In the genomic region with DNA sequence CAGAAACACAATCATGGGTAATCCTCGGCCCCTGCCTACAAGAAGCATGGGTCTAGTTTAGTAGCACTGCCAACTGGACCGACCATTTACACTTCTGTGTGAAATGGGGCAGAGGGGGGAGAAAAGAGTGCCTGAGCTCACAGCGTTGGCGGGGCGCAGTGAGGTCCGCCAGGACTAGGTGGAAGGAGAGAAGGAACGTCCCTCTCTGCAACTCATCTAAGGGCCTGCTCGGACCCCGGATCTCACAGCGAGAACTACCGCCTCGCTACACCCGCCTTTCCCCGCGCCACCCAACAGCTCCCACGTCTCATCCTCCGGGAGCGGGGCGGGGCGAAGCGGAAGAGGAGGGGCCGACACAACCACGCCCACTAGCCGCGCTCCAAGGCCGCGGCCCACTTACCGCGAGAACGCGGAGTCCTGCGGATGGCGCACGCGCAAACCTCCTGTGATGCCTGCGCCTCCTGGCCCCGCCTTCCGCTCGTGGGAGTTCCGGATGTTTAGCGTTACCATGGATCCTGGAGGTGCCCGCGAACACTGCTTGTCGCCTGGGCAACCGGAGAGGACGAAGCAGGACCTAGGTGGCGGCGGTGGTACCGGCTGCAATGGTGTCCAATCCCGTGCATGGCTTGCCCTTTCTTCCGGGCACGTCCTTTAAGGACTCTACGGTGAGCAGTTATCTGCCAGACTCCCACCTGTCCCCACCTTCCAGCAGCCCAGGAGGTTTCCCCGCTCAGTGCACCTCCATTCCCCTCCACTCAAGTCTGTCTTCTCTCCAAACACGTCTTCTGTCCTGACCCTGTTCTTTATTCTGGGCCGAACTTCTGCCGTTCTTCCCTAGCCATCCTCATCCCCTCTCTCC, we compare ENCODE assay signal across 8 cellular contexts. TPM values are rescaled to one million over a fixed set of nuclear protein-coding genes. Genes with fewer than 3 reads are reported as not detected.
DNase-seq lines count a peak whose midpoint lies in the region; ATAC-seq, FAIRE-seq and TF ChIP-seq lines count a peak whose summit lies in the region.

A gene with protein sequence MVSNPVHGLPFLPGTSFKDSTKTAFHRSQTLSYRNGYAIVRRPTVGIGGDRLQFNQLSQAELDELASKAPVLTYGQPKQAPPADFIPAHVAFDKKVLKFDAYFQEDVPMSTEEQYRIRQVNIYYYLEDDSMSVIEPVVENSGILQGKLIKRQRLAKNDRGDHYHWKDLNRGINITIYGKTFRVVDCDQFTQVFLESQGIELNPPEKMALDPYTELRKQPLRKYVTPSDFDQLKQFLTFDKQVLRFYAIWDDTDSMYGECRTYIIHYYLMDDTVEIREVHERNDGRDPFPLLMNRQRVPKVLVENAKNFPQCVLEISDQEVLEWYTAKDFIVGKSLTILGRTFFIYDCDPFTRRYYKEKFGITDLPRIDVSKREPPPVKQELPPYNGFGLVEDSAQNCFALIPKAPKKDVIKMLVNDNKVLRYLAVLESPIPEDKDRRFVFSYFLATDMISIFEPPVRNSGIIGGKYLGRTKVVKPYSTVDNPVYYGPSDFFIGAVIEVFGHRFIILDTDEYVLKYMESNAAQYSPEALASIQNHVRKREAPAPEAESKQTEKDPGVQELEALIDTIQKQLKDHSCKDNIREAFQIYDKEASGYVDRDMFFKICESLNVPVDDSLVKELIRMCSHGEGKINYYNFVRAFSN (plus strand): TSS at position 534 of the 859 bp plus-strand sequence. CDS start 69 bp downstream, at position 603.

- dilution Hi-C loops in keratinocyte (cut with MboI; ENCODE audit: extremely low pct_ligation_motif_present, low sequenced_read_pairs), result loop anchor here (25.0 kb wide), 1 partner anchor 242 kb away; a partner anchor contains a TSS

- H3K9me3 ChIP-seq in keratinocyte (ENCODE audit: control insufficient read depth, low read depth, low read length), result no peaks in the 10 kb centered on the region

- H3K9ac ChIP-seq in keratinocyte (ENCODE audit: control insufficient read depth, extremely low read depth, insufficient read depth, low read length), result peak within 1 kb of the TSS; percentile 84

- H3K79me2 ChIP-seq in keratinocyte (ENCODE audit: control insufficient read depth, insufficient read depth, low read length), result peaks cover 1% of the 10 kb centered on the region

- no peaks in the 10 kb centered on the region for H3K27me3 ChIP-seq in keratinocyte (ENCODE audit: control insufficient read depth, extremely low read depth, insufficient read depth, low read length)

- H4K20me1 ChIP-seq in keratinocyte (ENCODE audit: control insufficient read depth, extremely low read depth, insufficient read depth, low read length), result no peaks in the 10 kb centered on the region

- H3K4me2 ChIP-seq in keratinocyte (ENCODE audit: control insufficient read depth, extremely low read depth, insufficient read depth, low read depth, low read length), result peak within 1 kb of the TSS; percentile 99

- ATAC-seq in GM19025 (IDR thresholded peaks at IDR 0.05; ENCODE audit: low read depth, unreplicated experiment) (peak; percentile 93), HG03280 (IDR thresholded peaks at IDR 0.05; ENCODE audit: unreplicated experiment) (peak; percentile 95)

- H3K4me1 ChIP-seq in keratinocyte (ENCODE audit: control insufficient read depth, extremely low read depth, insufficient read depth, low read length), result peaks cover 45% of the 10 kb centered on the region

- peak within 1 kb of the TSS; percentile 85 for H3K27ac ChIP-seq in keratinocyte (ENCODE audit: control insufficient read depth, insufficient read depth, low read length)

- DNase-seq in AG09319 (ENCODE audit: extremely low read depth, low read depth) (peak; percentile 95), NCI-H345 treated with DMSO at 0.1 percent for 48 hours (lab: John Stamatoyannopoulos, UW; ENCODE audit: unreplicated experiment) (peak; percentile 98), cerebellar nuclear complex (lab: John Stamatoyannopoulos, UW) (peak; percentile 77 to 91), keratinocyte (ENCODE audit: low read depth, low spot score) (peak; percentile 77)
- DNase-seq in activated CD4-positive, CD25-positive, alpha-beta regulatory T cell treated with anti-CD3 and anti-CD28 coated beads, Interleukin-2, amount 50 U/mL, for 16 hours (ENCODE audit: low read depth, low spot score), result peak; percentile 96
- DNase-seq in stimulated activated CD4-positive, alpha-beta T cell treated with anti-CD3 and anti-CD28 coated beads, Interleukin-15, amount 100 ng/mL, for 1 hour (ENCODE audit: low read depth in 1 of 2, low spot score in 1 of 2), result peak; percentile 94 to 98

- TF ChIP-seq CTCF in AG09319 (IDR thresholded peaks at IDR 0.05; ENCODE audit: low read depth, low read length) (no peak), keratinocyte (optimal IDR thresholded peaks at IDR 0.05 in 1 of 3, IDR thresholded peaks at IDR 0.05 in 1 of 3, conservative IDR thresholded peaks at IDR 0.05 in 1 of 3; ENCODE audit: extremely low read depth in 1 of 3, insufficient read depth in 2 of 3, low read length in 3 of 3) (no peak)

- FAIRE-seq in keratinocyte (lab: Jason Lieb, UNC), result peak; percentile 44

- no peaks in the 10 kb centered on the region for H3K36me3 ChIP-seq in keratinocyte (ENCODE audit: control insufficient read depth in 2 of 2, extremely low read depth in 1 of 2, insufficient read depth in 2 of 2, low read length in 2 of 2)

- H3K9me1 ChIP-seq in keratinocyte (ENCODE audit: control insufficient read depth, extremely low read depth, insufficient read depth, low read length), result no peaks in the 10 kb centered on the region

- peak within 1 kb of the TSS; percentile 95 for H2AFZ ChIP-seq in keratinocyte (ENCODE audit: control insufficient read depth, low read length)

- H3K4me3 ChIP-seq in keratinocyte (ENCODE audit: control insufficient read depth in 2 of 3, extremely low read depth in 1 of 3, insufficient read depth in 2 of 3, low read depth in 1 of 3, low read length in 3 of 3), result peak within 1 kb of the TSS; percentile 71 to 88 (median 79)

RNA-seq across cellular contexts. Expression of the gene that starts here (rescaled TPM):
- polyA plus RNA-seq in keratinocyte, result 9.6 to 20.5 TPM (median 15.8 TPM) in 3 replicates
- polyA plus RNA-seq in keratinocyte (2011; ENCODE audit: low read depth), result 3.1 TPM
- 4.4 and 9.1 TPM in 2 replicates for polyA plus RNA-seq in keratinocyte (2011; cell fraction: cytosol; rRNA removed)
- polyA plus RNA-seq in keratinocyte (2011; cell fraction: nucleus; rRNA removed), result 49.8 and 56.3 TPM in 2 replicates
- 7.2 and 14.2 TPM in 2 replicates for polyA plus RNA-seq in keratinocyte (2012; ENCODE audit: low replicate concordance)
- polyA minus RNA-seq in keratinocyte, result 7.5 to 10.6 TPM (median 9.5 TPM) in 3 replicates
- polyA minus RNA-seq in keratinocyte (2011; cell fraction: cytosol; rRNA and poly(A)+ RNA removed), result 5.8 TPM
- polyA minus RNA-seq in keratinocyte (2011; cell fraction: nucleus; rRNA and poly(A)+ RNA removed), result 8.0 and 16.5 TPM in 2 replicates

Comparison
In these comparisons a context has a peak if more than half of its experiments do, and no peak if none do; other contexts are left out.
1. Peak in every context shown above with its lines: DNase-seq, ATAC-seq, H3K4me3 ChIP-seq and H3K27ac ChIP-seq.